31 cellular contexts compared by ENCODE assay signal in the genomic region with DNA sequence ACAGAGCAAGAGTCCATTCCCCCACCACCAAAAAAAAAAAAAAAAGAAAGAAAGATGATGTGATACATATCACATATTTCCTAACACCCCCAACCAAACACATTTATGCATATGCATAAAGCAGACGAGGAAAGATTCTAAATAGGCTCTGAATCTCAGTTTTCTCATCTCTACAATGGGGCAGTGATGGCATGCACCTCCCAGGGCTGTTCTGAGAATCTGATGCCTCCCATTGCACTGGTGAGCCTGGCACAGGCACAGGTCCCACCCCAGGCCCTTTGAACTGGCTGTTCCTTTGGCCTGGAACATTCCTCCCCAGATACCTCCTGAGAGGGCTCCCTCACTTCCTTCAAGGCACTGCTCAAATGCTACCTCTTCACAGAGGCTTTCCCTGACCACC.
A peak's percentile ranks its signal among the peaks of the same experiment; 100 is the strongest.
DNase-seq lines count a peak whose midpoint lies in the region; ATAC-seq, FAIRE-seq and TF ChIP-seq lines count a peak whose summit lies in the region.
"Had no signal": no experiment of that assay in that cellular context is flagged by ENCODE, and none has a peak within 500 bp of the region (broad histone marks: within the 10 kb centered on the region; RNA-seq: fewer than 3 reads in every experiment).

No MANE protein-coding gene starts in this region.

- POLR2A ChIA-PET in Caco-2 (lab: Charles Lee) (no interaction called here), K562 (lab: Yijun Ruan, JAX) (interaction anchor here (1.0 to 2.4 kb wide), 2 partner anchors 9 to 11 kb away, joined by 6 to 8 read pairs; no protein-coding TSS in a partner anchor)

- TF ChIP-seq EP300 in K562 (IDR thresholded peaks at IDR 0.05; ENCODE audit: low read length): no peak

- H3K27me3 Mint-ChIP-seq in Caco-2 (ENCODE audit: insufficient read depth, unreplicated experiment): no peaks in the 10 kb centered on the region
- H3K27me3 Mint-ChIP-seq in mesothelial cell of epicardium (ENCODE audit: low read depth): no peaks in the 10 kb centered on the region
- H3K27me3 Mint-ChIP-seq: central memory CD8-positive, alpha-beta T cell had no signal

- H3K4me1 Mint-ChIP-seq in Caco-2 (ENCODE audit: low read depth, unreplicated experiment) (peaks cover 6% of the 10 kb centered on the region), mesothelial cell of epicardium (peaks cover 18% of the 10 kb centered on the region)

- no peak overlapping the region for H3K4me2 ChIP-seq in K562 (ENCODE audit: insufficient read depth, low read length)
- H3K4me2 ChIP-seq: GM23338 had no signal

- H3K9me1 ChIP-seq in K562 (ENCODE audit: control insufficient read depth, insufficient read depth, low read length): peaks cover 2% of the 10 kb centered on the region

- TF ChIP-seq CTCF in Caco-2 (IDR thresholded peaks at IDR 0.05; ENCODE audit: insufficient read depth in 1 of 2, low read depth in 1 of 2, low read length in 1 of 2, severe bottlenecking in 1 of 2, unreplicated experiment in 1 of 2): no peak
- TF ChIP-seq CTCF in K562 (IDR thresholded peaks at IDR 0.05 in 2 of 3, conservative IDR thresholded peaks at IDR 0.05 in 1 of 3; ENCODE audit: insufficient read depth in 2 of 3, low read depth in 1 of 3, low read length in 3 of 3): no peak
- TF ChIP-seq CTCF in mesothelial cell of epicardium (IDR thresholded peaks at IDR 0.05; ENCODE audit: unreplicated experiment): no peak

- no peaks in the 10 kb centered on the region for H3K9me3 Mint-ChIP-seq in Caco-2 (ENCODE audit: unreplicated experiment)
- peaks cover 3% of the 10 kb centered on the region for H3K9me3 Mint-ChIP-seq in mesothelial cell of epicardium
- H3K9me3 Mint-ChIP-seq: activated naive CD8-positive, alpha-beta T cell treated with anti-CD3 and anti-CD28 coated beads, Interleukin-2, amount 10 ng/mL, durations not matched to agents 7 days and 5 days; central memory CD8-positive, alpha-beta T cell had no signal

- in situ Hi-C loops in K562 (cut with MboI): loop anchor here (10.0 kb wide), 1 partner anchor 100 kb away; no protein-coding TSS in a partner anchor

- H4K20me1 ChIP-seq in K562 (replicated peaks; ENCODE audit: control insufficient read depth, insufficient read depth, low read length): no peaks in the 10 kb centered on the region
- H4K20me1 ChIP-seq: BLaER1 treated with 17β-estradiol and CSF1 and Interleukin-3, amounts not matched to agents 10 nM and 100 nM had no signal

- BruUV-seq in Caco-2 (replicated peaks; lab: Mats Ljungman, UMichigan): no TSS peak
- no TSS peak for BruUV-seq in K562 (replicated peaks; lab: Mats Ljungman, UMichigan)

- TF ChIP-seq POLR2A in K562 (conservative IDR thresholded peaks at IDR 0.05) (peak; percentile 22; the same call in 1 of the 2 replicates), erythroblast (IDR thresholded peaks at IDR 0.05; ENCODE audit: low read length) (no peak)

- peak overlapping the region; percentile 28 for H3K27ac Mint-ChIP-seq in Caco-2 (ENCODE audit: unreplicated experiment)
- peak overlapping the region; percentile 50 for H3K27ac Mint-ChIP-seq in mesothelial cell of epicardium
- H3K27ac Mint-ChIP-seq: activated naive CD8-positive, alpha-beta T cell treated with anti-CD3 and anti-CD28 coated beads, Interleukin-2, amount 10 ng/mL, durations not matched to agents 7 days and 5 days; endodermal cell; GM23338 had no signal

- peaks cover 32% of the 10 kb centered on the region for H3K36me3 Mint-ChIP-seq in Caco-2 (ENCODE audit: insufficient read depth, unreplicated experiment)
- peaks cover 21% of the 10 kb centered on the region for H3K36me3 Mint-ChIP-seq in mesothelial cell of epicardium

- H3K9ac ChIP-seq in K562 (ENCODE audit: insufficient read depth in 1 of 2, low read depth in 2 of 2, low read length in 2 of 2): no peak overlapping the region

- intact Hi-C loops in Caco-2 (cut with micrococcal nuclease; ENCODE audit: unreplicated experiment) (no loop called here), K562 (cut with micrococcal nuclease) (no loop called here), Right ventricle myocardium superior (cut with DNase I) (loop anchor here (5.0 kb wide), 1 partner anchor 33 kb away; no protein-coding TSS in a partner anchor)

- WGBS in K562 (ENCODE audit: insufficient coverage, low coverage, missing lambda C conversion rate): 36% methylated on average over 1 of the region's 1 CpG

- H3K36me3 ChIP-seq in Caco-2 (ENCODE audit: control insufficient read depth, insufficient read depth, low read length) (no peaks in the 10 kb centered on the region), H7 (replicated peaks; ENCODE audit: control insufficient read depth, insufficient read depth, low read length) (no peaks in the 10 kb centered on the region), K562 (ENCODE audit: control insufficient read depth, insufficient read depth, low read length) (peaks cover 11% of the 10 kb centered on the region; the same call in 2 of the 3 replicates)

- ATAC-seq in K562 (0 out of 3 replicates have a peak, but pooled peaks have one; percentile 3), GM19463 (IDR thresholded peaks at IDR 0.05; ENCODE audit: unreplicated experiment) (no peak), Right ventricle myocardium superior (ENCODE audit: poor library complexity) (no peak)
- ATAC-seq: foreskin keratinocyte, GM23338, upper lobe of right lung had no signal

- DNase-seq in Caco-2: no peak
- peak; percentile 28 for DNase-seq in H7
- DNase-seq in K562 (ENCODE audit: extremely low read depth in 1 of 4, low spot score in 3 of 4): no peak
- DNase-seq in mesothelial cell of epicardium (ENCODE audit: low spot score in 2 of 2, unreplicated experiment in 2 of 2): no peak
- DNase-seq in erythroblast (lab: John Stamatoyannopoulos, UW): no peak
- DNase-seq in Right ventricle myocardium superior: no peak
- DNase-seq: activated CD8-positive, alpha-beta memory T cell treated with anti-CD3 and anti-CD28 coated beads for 24 hours; activated effector memory CD4-positive, alpha-beta T cell treated with anti-CD3 and anti-CD28 coated beads, Interleukin-2, amount 50 U/mL, for 16 hours; activated naive CD8-positive, alpha-beta T cell treated with anti-CD3 and anti-CD28 coated beads, Interleukin-2, amount 10 ng/mL, durations not matched to agents 7 days and 5 days; activated T-cell treated with anti-CD3 and anti-CD28 coated beads for 4 hours; dermis blood vessel endothelial cell; DMS79 treated with DMSO at 0.1 percent for 48 hours; endodermal cell; esophagus squamous epithelium; foreskin keratinocyte; GF-D8; NCI-H1930; NCI-H510A treated with DMSO at 0.1 percent for 48 hours; nephron progenitor cell; RPMI8226; stimulated activated naive CD4-positive, alpha-beta T cell treated with Interleukin-2 at 50 U/mL for 16 hours; upper lobe of right lung had no signal

- no peak overlapping the region for H3K27ac ChIP-seq in K562 (ENCODE audit: extremely low read depth, low read depth, low read length)
- H3K27ac ChIP-seq: foreskin keratinocyte, heart left ventricle, skin epidermis, suprapubic skin, upper lobe of right lung had no signal

- TF ChIP-seq RAD21 in K562 (CRISPR knock-in tag; conservative IDR thresholded peaks at IDR 0.05 in 1 of 2, IDR thresholded peaks at IDR 0.05 in 1 of 2): no peak

- no peak overlapping the region for H2AFZ ChIP-seq in K562 (ENCODE audit: low read depth, low read length)
- H2AFZ ChIP-seq: GM23338 had no signal

- CTCF ChIA-PET in Caco-2 (lab: Charles Lee) (interaction anchor here (0.6 kb wide), 1 partner anchor 79 kb away, joined by 3 read pairs; no protein-coding TSS in a partner anchor), K562 (lab: Yijun Ruan, JAX; ENCODE audit: low intra/inter-chr PET ratio) (no interaction called here)

- H3K9me3 ChIP-seq in Caco-2 (no peaks in the 10 kb centered on the region), K562 (replicated peaks; ENCODE audit: control insufficient read depth, insufficient read depth, low read depth, low read length) (no peaks in the 10 kb centered on the region)
- H3K9me3 ChIP-seq: BLaER1 treated with 17β-estradiol and CSF1 and Interleukin-3, amounts not matched to agents 10 nM and 100 nM; esophagus squamous epithelium; heart left ventricle; suprapubic skin; upper lobe of right lung had no signal

- H3K4me1 ChIP-seq in Caco-2 (peaks cover 12% of the 10 kb centered on the region), K562 (replicated peaks in 1 of 2; ENCODE audit: control insufficient read depth in 2 of 2, insufficient read depth in 2 of 2, low read length in 2 of 2) (peaks cover 0 to 19% of the 10 kb centered on the region in 2 experiments; a peak in 1 of 5 replicates)
- H3K4me1 ChIP-seq: foreskin keratinocyte had no signal

- H3K27me3 ChIP-seq in Caco-2 (replicated peaks; ENCODE audit: control insufficient read depth, insufficient read depth, low read length) (no peaks in the 10 kb centered on the region), H7 (ENCODE audit: control insufficient read depth, insufficient read depth, low read length) (peaks cover 2% of the 10 kb centered on the region; the same call in 1 of the 2 replicates), K562 (ENCODE audit: control insufficient read depth in 2 of 2, insufficient read depth in 2 of 2, low read length in 2 of 2) (no peaks in the 10 kb centered on the region)
- H3K27me3 ChIP-seq: BLaER1 treated with 17β-estradiol and CSF1 and Interleukin-3, amounts not matched to agents 10 nM and 100 nM; esophagus squamous epithelium; foreskin keratinocyte; heart left ventricle; suprapubic skin; upper lobe of right lung had no signal

- no peak for FAIRE-seq in K562 (lab: Jason Lieb, UNC)
- FAIRE-seq: kidney had no signal

- H3K4me3 Mint-ChIP-seq in Caco-2 (ENCODE audit: unreplicated experiment) (no peak overlapping the region), mesothelial cell of epicardium (no peak overlapping the region)
- H3K4me3 Mint-ChIP-seq: activated naive CD8-positive, alpha-beta T cell treated with anti-CD3 and anti-CD28 coated beads, Interleukin-2, amount 10 ng/mL, durations not matched to agents 7 days and 5 days; central memory CD8-positive, alpha-beta T cell; endodermal cell; GM23338; nephron progenitor cell had no signal

- H3K79me2 ChIP-seq in K562 (ENCODE audit: control insufficient read depth, insufficient read depth, low read length): no peaks in the 10 kb centered on the region

- H3K4me3 ChIP-seq in Caco-2 (ENCODE audit: low read depth, low read length) (no peak overlapping the region), H7 (ENCODE audit: insufficient read depth, low read depth, low read length) (no peak overlapping the region), K562 (no peak overlapping the region)
- H3K4me3 ChIP-seq: BLaER1 treated with 17β-estradiol and CSF1 and Interleukin-3, amounts not matched to agents 10 nM and 100 nM; esophagus squamous epithelium; GM23338; heart left ventricle; lung; skin epidermis; suprapubic skin; upper lobe of right lung had no signal
